ENCODE assay signal across 22 cellular contexts in genomic region chr19:12656899-12657571, GRCh38. TPM values are rescaled to one million over a fixed set of nuclear protein-coding genes. Genes with fewer than 3 reads are reported as not detected.
A peak's percentile ranks its signal among the peaks of the same experiment; 100 is the strongest.
DNase-seq lines count a peak whose midpoint lies in the region; ATAC-seq, FAIRE-seq and TF ChIP-seq lines count a peak whose summit lies in the region.
"Had no signal": no experiment of that assay in that cellular context is flagged by ENCODE, and none has a peak within 500 bp of the region (broad histone marks: within the 10 kb centered on the region; RNA-seq: fewer than 3 reads in every experiment).

No MANE protein-coding gene starts in this region.

- no peaks in the 10 kb centered on the region for H3K27me3 ChIP-seq in body of pancreas
- no peaks in the 10 kb centered on the region for H3K27me3 ChIP-seq in pancreas
- H3K27me3 ChIP-seq: sigmoid colon had no signal

- BruUV-seq in Calu3 (replicated peaks; lab: Mats Ljungman, UMichigan), result no TSS peak

- no peaks in the 10 kb centered on the region for H3K27me3 Mint-ChIP-seq in Calu3 (ENCODE audit: unreplicated experiment)
- H3K27me3 Mint-ChIP-seq: activated CD4-positive, alpha-beta T cell treated with anti-CD3 and anti-CD28 coated beads, Interleukin-2, amount 10 ng/mL, durations not matched to agents 24 days and 14 days had no signal

- no peak overlapping the region for H3K4me3 ChIP-seq in HEK293 (ENCODE audit: low read depth, low read length)
- no peak overlapping the region for H3K4me3 ChIP-seq in body of pancreas
- H3K4me3 ChIP-seq in pancreas, result no peak overlapping the region
- H3K4me3 ChIP-seq: sigmoid colon had no signal

- FAIRE-seq in pancreas (lab: Jason Lieb, UNC), result no peak
- FAIRE-seq in H54 (lab: Jason Lieb, UNC), result no peak
- FAIRE-seq: endothelial cell of umbilical vein had no signal

- H3K27ac Mint-ChIP-seq in Calu3 (ENCODE audit: unreplicated experiment), result no peak overlapping the region
- H3K27ac Mint-ChIP-seq: activated CD4-positive, alpha-beta T cell treated with anti-CD3 and anti-CD28 coated beads, Interleukin-2, amount 10 ng/mL, durations not matched to agents 24 days and 14 days had no signal

- 69 to 75% methylated on average over 43 to 47 of the region's 50 CpGs for WGBS in body of pancreas, 2 donors
- 70 to 78% methylated on average over 47 to 50 of the region's 50 CpGs for WGBS in pancreas, 2 donors

- TF ChIP-seq POLR2A in body of pancreas (IDR thresholded peaks at IDR 0.05), result no peak
- no peak for TF ChIP-seq POLR2A in H54 (IDR thresholded peaks at IDR 0.05; ENCODE audit: low read depth, low read length)

- H3K9me3 Mint-ChIP-seq in Calu3 (ENCODE audit: low read depth, unreplicated experiment), result no peaks in the 10 kb centered on the region
- H3K9me3 Mint-ChIP-seq: activated CD4-positive, alpha-beta T cell treated with anti-CD3 and anti-CD28 coated beads, Interleukin-2, amount 10 ng/mL, durations not matched to agents 24 days and 14 days had no signal

- TF ChIP-seq CTCF in HEK293 (tag by site-specific recombination; IDR thresholded peaks at IDR 0.05) (no peak), body of pancreas (IDR thresholded peaks at IDR 0.05) (no peak), pancreas (IDR thresholded peaks at IDR 0.05) (no peak), Calu3 (IDR thresholded peaks at IDR 0.05; ENCODE audit: unreplicated experiment) (no peak)

- H3K36me3 Mint-ChIP-seq in Calu3 (ENCODE audit: insufficient read depth, unreplicated experiment), result peaks cover 38% of the 10 kb centered on the region

- POLR2A ChIA-PET in HEK293 (lab: Yijun Ruan, JAX), result interaction anchor here (0.5 kb wide), 1 partner anchor 24 kb away, joined by 3 read pairs; no protein-coding TSS in a partner anchor

- ATAC-seq in body of pancreas (peak; percentile 53), pancreas (peak in 3 of 4 donors; percentile 71 to 93 (median 73))
- ATAC-seq: left lobe of liver had no signal

- CTCF ChIA-PET in HEK293 (lab: Yijun Ruan, JAX) (interaction anchor here (0.7 to 1.3 kb wide), 3 partner anchors 9 to 20 kb away, joined by 4 read pairs; no protein-coding TSS in a partner anchor), Calu3 (lab: Charles Lee) (no interaction called here)

- intact Hi-C loops in body of pancreas (cut with DNase I) (no loop called here), pancreas (cut with DNase I) (no loop called here), Calu3 (cut with micrococcal nuclease; ENCODE audit: unreplicated experiment) (no loop called here)

- no peaks in the 10 kb centered on the region for H3K4me1 Mint-ChIP-seq in Calu3 (ENCODE audit: low read depth, unreplicated experiment)

- no peak overlapping the region for H3K4me3 Mint-ChIP-seq in Calu3 (ENCODE audit: low read depth, unreplicated experiment)
- H3K4me3 Mint-ChIP-seq: activated CD4-positive, alpha-beta T cell treated with anti-CD3 and anti-CD28 coated beads, Interleukin-2, amount 10 ng/mL, durations not matched to agents 24 days and 14 days had no signal

- peaks cover 9 to 58% of the 10 kb centered on the region in 2 experiments; a peak in 2 of 3 replicates for H3K36me3 ChIP-seq in HEK293 (ENCODE audit: control insufficient read depth in 2 of 2, insufficient read depth in 1 of 2, low read length in 2 of 2)
- peaks cover 0 to 12% of the 10 kb centered on the region in 2 donors for H3K36me3 ChIP-seq in body of pancreas (replicated peaks in 1 of 2; ENCODE audit: insufficient read depth in 1 of 2, low read depth in 2 of 2)
- peaks cover 0 to 6% (median 0%) of the 10 kb centered on the region in 3 donors for H3K36me3 ChIP-seq in pancreas

- DNase-seq in activated CD4-positive, alpha-beta T cell treated with anti-CD3 and anti-CD28 coated beads for 48 hours, result peak; percentile 72
- no peak for DNase-seq in activated CD4-positive, alpha-beta T cell treated with anti-CD3 and anti-CD28 coated beads for 4 hours
- DNase-seq in body of pancreas, result peak in 3 of 4 donors; percentile 50 to 59 (median 50)
- peak in 5 of 6 donors; percentile 35 to 83 (median 58) for DNase-seq in pancreas
- DNase-seq in Calu3, result no peak
- DNase-seq in H54 (ENCODE audit: insufficient read length, low spot score), result no peak
- no peak for DNase-seq in effector CD4-positive, alpha-beta T cell
- DNase-seq: activated CD4-positive, alpha-beta T cell treated with anti-CD3 and anti-CD28 coated beads, Interleukin-2, amount 10 ng/mL, durations not matched to agents 24 days and 14 days; activated naive CD4-positive, alpha-beta T cell treated with Interleukin-2 at 50 U/mL for 16 hours; Caco-2; head of caudate nucleus; OCI-M1; sigmoid colon; SW 1271 had no signal

- H3K4me1 ChIP-seq in HEK293 (ENCODE audit: control insufficient read depth, insufficient read depth, low read length) (no peaks in the 10 kb centered on the region), body of pancreas (no peaks in the 10 kb centered on the region), pancreas (no peaks in the 10 kb centered on the region)
- H3K4me1 ChIP-seq: Caco-2, sigmoid colon had no signal

- H3K9me3 ChIP-seq in HEK293 (ENCODE audit: control insufficient read depth, insufficient read depth, low read depth, low read length) (no peaks in the 10 kb centered on the region), body of pancreas (no peaks in the 10 kb centered on the region), pancreas (no peaks in the 10 kb centered on the region)
- H3K9me3 ChIP-seq: Caco-2, sigmoid colon had no signal

- H3K27ac ChIP-seq in HEK293 (ENCODE audit: extremely low read depth, low read depth, low read length) (no peak overlapping the region), body of pancreas (no peak overlapping the region), pancreas (no peak overlapping the region)
- H3K27ac ChIP-seq: sigmoid colon had no signal

TF ChIP-seq in HEK293, 187 proteins besides CTCF, POLR2A, EP300 and RAD21:
- TF ChIP-seq BCL11B (tag by site-specific recombination; IDR thresholded peaks at IDR 0.05; ENCODE audit: low read depth), result no peak
- TF ChIP-seq ZNF600 (tag by site-specific recombination; IDR thresholded peaks at IDR 0.05), result no peak
- 0 out of 2 replicates have a peak, but pooled peaks have one; percentile 9 for TF ChIP-seq KLF8 (tag by site-specific recombination; IDR thresholded peaks at IDR 0.05)
- no peak for TF ChIP-seq ZNF23 (tag by site-specific recombination; IDR thresholded peaks at IDR 0.05; ENCODE audit: borderline replicate concordance)
- TF ChIP-seq ZNF132 (tag by site-specific recombination; IDR thresholded peaks at IDR 0.05; ENCODE audit: borderline replicate concordance), result no peak
- no peak for TF ChIP-seq SETDB1 (IDR thresholded peaks at IDR 0.05; ENCODE audit: insufficient read length, low read length)
- TF ChIP-seq ZNF501 (tag by site-specific recombination; IDR thresholded peaks at IDR 0.05), result no peak
- no peak for TF ChIP-seq RBAK (tag by site-specific recombination; IDR thresholded peaks at IDR 0.05)
- TF ChIP-seq ZNF514 (tag by site-specific recombination; IDR thresholded peaks at IDR 0.05), result no peak
- no peak for TF ChIP-seq ZNF701 (tag by site-specific recombination; IDR thresholded peaks at IDR 0.05)
- TF ChIP-seq SP3 (tag by site-specific recombination; IDR thresholded peaks at IDR 0.05), result peak; percentile 38; the same call in 1 of the 2 replicates
- no peak for TF ChIP-seq ZNF37A (tag by site-specific recombination; IDR thresholded peaks at IDR 0.05)
- peak; percentile 29; the same call in 1 of the 2 replicates for TF ChIP-seq SP2 (tag by site-specific recombination; IDR thresholded peaks at IDR 0.05)
- no peak for TF ChIP-seq ZNF624 (tag by site-specific recombination; IDR thresholded peaks at IDR 0.05)

RNA-seq across cellular contexts. Expression of gene MAN2B1, which starts 9.5 kb away (rescaled TPM):
- total RNA-seq in body of pancreas, result 10 to 100 TPM; 30.0 to 48.0 TPM
- 10 to 100 TPM; 33.2 to 92.8 (median 59.2) TPM for total RNA-seq in pancreas
- polyA plus RNA-seq in pancreas, result 10 to 100 TPM; 30.2 to 48.2 TPM
- 76.9 and 84.4 TPM in 2 replicates for total RNA-seq in Calu3 (2022)

RNA-seq across cellular contexts. Expression of gene WDR83, which starts 9.6 kb away (rescaled TPM):
- total RNA-seq in body of pancreas (10 to 100 TPM; 12.5 to 37.2 TPM), pancreas (1 to 10 TPM; 3.5 to 8.8 (median 5.7) TPM), Calu3 (2022) (10.1 and 10.8 TPM in 2 replicates)
- polyA plus RNA-seq in pancreas, result 10 to 100 TPM; 25.6 to 28.1 TPM

RNA-seq across cellular contexts. Expression of gene DHPS, which starts 24.6 kb away (rescaled TPM):
- total RNA-seq in body of pancreas (100 to 1,000 TPM in 1 of 2 donors, 10 to 100 TPM in 1; 55.8 to 136 TPM), pancreas (10 to 100 TPM; 36.0 to 53.2 (median 47.7) TPM), Calu3 (2022) (57.6 and 69.1 TPM in 2 replicates)
- 10 to 100 TPM; 78.8 to 85.7 TPM for polyA plus RNA-seq in pancreas

RNA-seq across cellular contexts. Expression of gene GNG14, which starts 30.8 kb away (rescaled TPM):
- total RNA-seq in body of pancreas (not detected), pancreas (not detected), Calu3 (2022) (not detected in 2 replicates)
- polyA plus RNA-seq in pancreas, result not detected
- total RNA-seq: A673; activated CD4-positive, alpha-beta T cell treated with anti-CD3 and anti-CD28 coated beads, Interleukin-2, amount 10 ng/mL, durations not matched to agents 24 days and 14 days; Caco-2; cardiac septum; endothelial cell of umbilical vein; HT1080; left lobe of liver; sigmoid colon; temporal lobe had no signal
- polyA plus RNA-seq: endothelial cell of umbilical vein, neural cell, sigmoid colon had no signal

RNA-seq across cellular contexts. Expression of gene FBXW9, which starts 39.4 kb away (rescaled TPM):
- total RNA-seq in body of pancreas (1 to 10 TPM; 3.9 to 4.0 TPM), pancreas (1 to 10 TPM; 3.1 to 5.0 (median 4.2) TPM), Calu3 (2022) (6.7 and 7.1 TPM in 2 replicates)
- 1 to 10 TPM; 5.6 to 8.5 TPM for polyA plus RNA-seq in pancreas

Comparison
In these comparisons a context has a peak if more than half of its experiments do, and no peak if none do; other contexts are left out.
1. DNase-seq: peak in activated CD4-positive, alpha-beta T cell treated with anti-CD3 and anti-CD28 coated beads for 48 hours (single experiment), body of pancreas (3 of 4) and pancreas (5 of 6); none in activated CD4-positive, alpha-beta T cell treated with anti-CD3 and anti-CD28 coated beads for 4 hours (0 of 2), Calu3 (single experiment), H54 (single experiment) and effector CD4-positive, alpha-beta T cell (single experiment).